Comparison of ENCODE assay signal across 1 cellular context in genomic region chr6:27674882-27675281, GRCh38.
TF ChIP-seq lines count a peak whose summit lies in the region.

No MANE protein-coding gene starts in this region.

TF ChIP-seq in GM12878, 131 proteins besides CTCF, POLR2A, EP300 and RAD21 (continued from another document):
- no peak for TF ChIP-seq SP1 (IDR thresholded peaks at IDR 0.05; ENCODE audit: low read depth, low read length)
- TF ChIP-seq RAD51 (IDR thresholded peaks at IDR 0.05): no peak
- no peak for TF ChIP-seq CEBPB (IDR thresholded peaks at IDR 0.05; ENCODE audit: borderline replicate concordance in 1 of 2, low read depth in 2 of 2, low read length in 2 of 2)
- TF ChIP-seq RCOR1 (conservative IDR thresholded peaks at IDR 0.05; ENCODE audit: low read depth, low read length): no peak
- TF ChIP-seq RUNX3 (IDR thresholded peaks at IDR 0.05; ENCODE audit: low read length): peak; percentile 45
- TF ChIP-seq ZBTB33 (IDR thresholded peaks at IDR 0.05): no peak
- no peak for TF ChIP-seq USF2 (IDR thresholded peaks at IDR 0.05; ENCODE audit: borderline replicate concordance, low read depth, low read length)
- no peak for TF ChIP-seq TBL1XR1 (IDR thresholded peaks at IDR 0.05; ENCODE audit: low read depth, low read length)
- no peak for TF ChIP-seq POU2F2 (IDR thresholded peaks at IDR 0.05; ENCODE audit: borderline replicate concordance, low read depth, low read length)
- no peak for TF ChIP-seq REST (IDR thresholded peaks at IDR 0.05; ENCODE audit: low read depth, low read length)
- TF ChIP-seq EED (IDR thresholded peaks at IDR 0.05; ENCODE audit: low read depth): no peak
- no peak for TF ChIP-seq MTA3 (IDR thresholded peaks at IDR 0.05; ENCODE audit: borderline replicate concordance, low read length)
- TF ChIP-seq BCL11A (IDR thresholded peaks at IDR 0.05; ENCODE audit: low read depth, low read length): 0 out of 2 replicates have a peak, but pooled peaks have one; percentile 21
- no peak for TF ChIP-seq ZNF274 (IDR thresholded peaks at IDR 0.05; ENCODE audit: insufficient read depth, insufficient read length)
- TF ChIP-seq NFXL1 (IDR thresholded peaks at IDR 0.05; ENCODE audit: borderline replicate concordance): no peak
- TF ChIP-seq MLLT1 (IDR thresholded peaks at IDR 0.05): no peak
- TF ChIP-seq NBN (IDR thresholded peaks at IDR 0.05): no peak
- no peak for TF ChIP-seq SPI1 (IDR thresholded peaks at IDR 0.05; ENCODE audit: borderline replicate concordance, insufficient read depth, low read depth, low read length)
- TF ChIP-seq JUNB (IDR thresholded peaks at IDR 0.05): peak; percentile 68
- no peak for TF ChIP-seq PKNOX1 (IDR thresholded peaks at IDR 0.05)
- TF ChIP-seq BCL3 (IDR thresholded peaks at IDR 0.05; ENCODE audit: borderline replicate concordance, insufficient read depth, low read depth, low read length, poor library complexity, severe bottlenecking): no peak
- TF ChIP-seq NFIC (IDR thresholded peaks at IDR 0.05; ENCODE audit: low read depth, low read length): no peak
- no peak for TF ChIP-seq MYC (IDR thresholded peaks at IDR 0.05; ENCODE audit: insufficient read depth, insufficient read length, insufficient replicate concordance, low read length, severe bottlenecking)
- TF ChIP-seq ZNF217 (IDR thresholded peaks at IDR 0.05): no peak
- TF ChIP-seq YBX1 (IDR thresholded peaks at IDR 0.05): no peak
- TF ChIP-seq POLR2AphosphoS5 (IDR thresholded peaks at IDR 0.05; ENCODE audit: low read length): no peak
- no peak for TF ChIP-seq ZNF622 (IDR thresholded peaks at IDR 0.05)
- no peak for TF ChIP-seq PAX5 (IDR thresholded peaks at IDR 0.05; ENCODE audit: borderline replicate concordance, low read depth, low read length)
- no peak for TF ChIP-seq ZBED1 (IDR thresholded peaks at IDR 0.05; ENCODE audit: borderline replicate concordance)
- TF ChIP-seq NR2C2 (IDR thresholded peaks at IDR 0.05; ENCODE audit: borderline replicate concordance, control insufficient read depth, insufficient read length, low read depth): no peak
- TF ChIP-seq ZNF24 (IDR thresholded peaks at IDR 0.05): no peak
- TF ChIP-seq PML (IDR thresholded peaks at IDR 0.05; ENCODE audit: low read length): no peak
- no peak for TF ChIP-seq MTA2 (IDR thresholded peaks at IDR 0.05; ENCODE audit: low read depth)
- no peak for TF ChIP-seq STAT3 (IDR thresholded peaks at IDR 0.05; ENCODE audit: low read depth, low read length)
- peak in 1 of 2 experiments; percentile 90; a peak in 2 of 3 replicates for TF ChIP-seq EGR1 (IDR thresholded peaks at IDR 0.05; ENCODE audit: borderline replicate concordance in 1 of 2, low read depth in 2 of 2, low read length in 2 of 2)
- TF ChIP-seq ZNF207 (IDR thresholded peaks at IDR 0.05; ENCODE audit: borderline replicate concordance): no peak
- no peak for TF ChIP-seq STAT1 (conservative IDR thresholded peaks at IDR 0.05)
- no peak for TF ChIP-seq ZBTB11 (CRISPR knock-in tag; IDR thresholded peaks at IDR 0.05)
- TF ChIP-seq CREM (IDR thresholded peaks at IDR 0.05; ENCODE audit: low read depth): no peak
- no peak for TF ChIP-seq POLR2AphosphoS2 (IDR thresholded peaks at IDR 0.05; ENCODE audit: low read depth, low read length)
- no peak for TF ChIP-seq SMARCA5 (IDR thresholded peaks at IDR 0.05)
- 0 out of 2 replicates have a peak, but pooled peaks have one; percentile 18 for TF ChIP-seq FOXM1 (IDR thresholded peaks at IDR 0.05; ENCODE audit: low read depth, low read length)
